Comparison of ENCODE assay signal across 1 cellular context in the genomic region with DNA sequence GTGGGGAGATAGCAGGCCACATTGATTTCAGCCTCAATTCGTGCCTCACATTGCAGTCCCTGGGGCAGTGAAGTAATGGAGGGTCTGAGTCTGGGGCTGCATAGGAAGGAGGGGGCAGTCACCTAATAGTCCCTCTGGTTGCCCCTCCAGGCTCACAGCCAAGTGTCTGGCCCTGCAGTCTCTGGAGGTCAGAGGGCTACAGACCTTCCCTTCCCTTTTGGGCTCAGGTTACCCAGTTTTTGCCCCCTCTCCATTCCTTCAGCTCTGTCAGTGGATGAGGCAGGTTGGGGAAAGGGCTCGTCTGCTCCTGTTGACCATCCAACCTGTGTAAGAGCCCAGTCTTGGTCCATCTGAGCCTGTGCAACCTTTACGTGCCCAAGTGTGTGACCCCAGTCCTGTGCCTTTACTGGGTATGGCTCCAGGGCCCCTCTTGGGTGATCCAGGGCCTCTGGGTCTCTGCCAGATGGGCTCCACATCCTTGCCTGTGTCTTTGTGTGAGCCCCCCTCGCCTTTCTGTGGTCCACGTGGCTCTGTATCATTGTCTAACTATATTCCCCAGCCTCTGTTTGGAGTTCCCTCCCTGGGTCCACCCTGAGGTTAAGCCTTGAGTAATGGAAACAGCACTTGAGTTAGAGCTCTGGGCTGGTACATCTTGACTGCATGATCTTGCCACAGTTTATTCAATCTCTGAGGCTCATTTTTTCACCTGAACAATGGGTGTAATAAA.
A peak's percentile ranks its signal among the peaks of the same experiment; 100 is the strongest.
TF ChIP-seq lines count a peak whose summit lies in the region.

No MANE protein-coding gene starts in this region.

TF ChIP-seq in HepG2, 621 proteins besides CTCF, POLR2A, EP300 and RAD21 (continues in another document):
- TF ChIP-seq, protein P1, sequence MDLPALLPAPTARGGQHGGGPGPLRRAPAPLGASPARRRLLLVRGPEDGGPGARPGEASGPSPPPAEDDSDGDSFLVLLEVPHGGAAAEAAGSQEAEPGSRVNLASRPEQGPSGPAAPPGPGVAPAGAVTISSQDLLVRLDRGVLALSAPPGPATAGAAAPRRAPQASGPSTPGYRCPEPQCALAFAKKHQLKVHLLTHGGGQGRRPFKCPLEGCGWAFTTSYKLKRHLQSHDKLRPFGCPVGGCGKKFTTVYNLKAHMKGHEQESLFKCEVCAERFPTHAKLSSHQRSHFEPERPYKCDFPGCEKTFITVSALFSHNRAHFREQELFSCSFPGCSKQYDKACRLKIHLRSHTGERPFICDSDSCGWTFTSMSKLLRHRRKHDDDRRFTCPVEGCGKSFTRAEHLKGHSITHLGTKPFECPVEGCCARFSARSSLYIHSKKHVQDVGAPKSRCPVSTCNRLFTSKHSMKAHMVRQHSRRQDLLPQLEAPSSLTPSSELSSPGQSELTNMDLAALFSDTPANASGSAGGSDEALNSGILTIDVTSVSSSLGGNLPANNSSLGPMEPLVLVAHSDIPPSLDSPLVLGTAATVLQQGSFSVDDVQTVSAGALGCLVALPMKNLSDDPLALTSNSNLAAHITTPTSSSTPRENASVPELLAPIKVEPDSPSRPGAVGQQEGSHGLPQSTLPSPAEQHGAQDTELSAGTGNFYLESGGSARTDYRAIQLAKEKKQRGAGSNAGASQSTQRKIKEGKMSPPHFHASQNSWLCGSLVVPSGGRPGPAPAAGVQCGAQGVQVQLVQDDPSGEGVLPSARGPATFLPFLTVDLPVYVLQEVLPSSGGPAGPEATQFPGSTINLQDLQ (CRISPR knock-in tag; IDR thresholded peaks at IDR 0.05) = 0 out of 2 replicates have a peak, but pooled peaks have one; percentile 1
- TF ChIP-seq YEATS4 (CRISPR knock-in tag; IDR thresholded peaks at IDR 0.05; ENCODE audit: borderline replicate concordance) (no peak), ASH2L (IDR thresholded peaks at IDR 0.05; ENCODE audit: insufficient read length, low read depth, low read length) (peak; percentile 18), TCF12 (IDR thresholded peaks at IDR 0.05) (no peak), TCF12 (CRISPR knock-in tag; IDR thresholded peaks at IDR 0.05) (peak; percentile 47; the same call in 1 of the 2 replicates), SRY (CRISPR knock-in tag; IDR thresholded peaks at IDR 0.05) (0 out of 2 replicates have a peak, but pooled peaks have one; percentile 58), ZNF556 (CRISPR knock-in tag; IDR thresholded peaks at IDR 0.05; ENCODE audit: borderline replicate concordance) (0 out of 2 replicates have a peak, but pooled peaks have one; percentile 60), MYC (CRISPR knock-in tag; IDR thresholded peaks at IDR 0.05; ENCODE audit: borderline replicate concordance) (peak; percentile 27; the same call in 1 of the 2 replicates), RBAK (CRISPR knock-in tag; IDR thresholded peaks at IDR 0.05) (no peak), JUN (CRISPR knock-in tag; IDR thresholded peaks at IDR 0.05) (peak; percentile 2; the same call in 1 of the 2 replicates), MEF2D (CRISPR knock-in tag; IDR thresholded peaks at IDR 0.05) (0 out of 2 replicates have a peak, but pooled peaks have one; percentile 48), ZNF629 (CRISPR knock-in tag; conservative IDR thresholded peaks at IDR 0.05) (peak; percentile 33; the same call in 1 of the 2 replicates), KAT7 (CRISPR knock-in tag; IDR thresholded peaks at IDR 0.05; ENCODE audit: borderline replicate concordance) (0 out of 2 replicates have a peak, but pooled peaks have one; percentile 46), SIX1 (CRISPR knock-in tag; IDR thresholded peaks at IDR 0.05; ENCODE audit: borderline replicate concordance) (0 out of 2 replicates have a peak, but pooled peaks have one; percentile 6), ZNF253 (CRISPR knock-in tag; IDR thresholded peaks at IDR 0.05; ENCODE audit: borderline replicate concordance) (0 out of 2 replicates have a peak, but pooled peaks have one; percentile 6), KLF15 (CRISPR knock-in tag; IDR thresholded peaks at IDR 0.05; ENCODE audit: borderline replicate concordance) (no peak), GATA4 (IDR thresholded peaks at IDR 0.05; ENCODE audit: borderline replicate concordance, low read depth) (0 out of 2 replicates have a peak, but pooled peaks have one; percentile 7), KLF12 (CRISPR knock-in tag; IDR thresholded peaks at IDR 0.05; ENCODE audit: borderline replicate concordance) (no peak), MTA1 (CRISPR knock-in tag; IDR thresholded peaks at IDR 0.05; ENCODE audit: borderline replicate concordance) (peak; percentile 78; the same call in 1 of the 2 replicates)
- TF ChIP-seq, protein P2, sequence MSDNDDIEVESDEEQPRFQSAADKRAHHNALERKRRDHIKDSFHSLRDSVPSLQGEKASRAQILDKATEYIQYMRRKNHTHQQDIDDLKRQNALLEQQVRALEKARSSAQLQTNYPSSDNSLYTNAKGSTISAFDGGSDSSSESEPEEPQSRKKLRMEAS (IDR thresholded peaks at IDR 0.05) = peak; percentile 29; the same call in 1 of the 2 replicates
- TF ChIP-seq, protein P3, sequence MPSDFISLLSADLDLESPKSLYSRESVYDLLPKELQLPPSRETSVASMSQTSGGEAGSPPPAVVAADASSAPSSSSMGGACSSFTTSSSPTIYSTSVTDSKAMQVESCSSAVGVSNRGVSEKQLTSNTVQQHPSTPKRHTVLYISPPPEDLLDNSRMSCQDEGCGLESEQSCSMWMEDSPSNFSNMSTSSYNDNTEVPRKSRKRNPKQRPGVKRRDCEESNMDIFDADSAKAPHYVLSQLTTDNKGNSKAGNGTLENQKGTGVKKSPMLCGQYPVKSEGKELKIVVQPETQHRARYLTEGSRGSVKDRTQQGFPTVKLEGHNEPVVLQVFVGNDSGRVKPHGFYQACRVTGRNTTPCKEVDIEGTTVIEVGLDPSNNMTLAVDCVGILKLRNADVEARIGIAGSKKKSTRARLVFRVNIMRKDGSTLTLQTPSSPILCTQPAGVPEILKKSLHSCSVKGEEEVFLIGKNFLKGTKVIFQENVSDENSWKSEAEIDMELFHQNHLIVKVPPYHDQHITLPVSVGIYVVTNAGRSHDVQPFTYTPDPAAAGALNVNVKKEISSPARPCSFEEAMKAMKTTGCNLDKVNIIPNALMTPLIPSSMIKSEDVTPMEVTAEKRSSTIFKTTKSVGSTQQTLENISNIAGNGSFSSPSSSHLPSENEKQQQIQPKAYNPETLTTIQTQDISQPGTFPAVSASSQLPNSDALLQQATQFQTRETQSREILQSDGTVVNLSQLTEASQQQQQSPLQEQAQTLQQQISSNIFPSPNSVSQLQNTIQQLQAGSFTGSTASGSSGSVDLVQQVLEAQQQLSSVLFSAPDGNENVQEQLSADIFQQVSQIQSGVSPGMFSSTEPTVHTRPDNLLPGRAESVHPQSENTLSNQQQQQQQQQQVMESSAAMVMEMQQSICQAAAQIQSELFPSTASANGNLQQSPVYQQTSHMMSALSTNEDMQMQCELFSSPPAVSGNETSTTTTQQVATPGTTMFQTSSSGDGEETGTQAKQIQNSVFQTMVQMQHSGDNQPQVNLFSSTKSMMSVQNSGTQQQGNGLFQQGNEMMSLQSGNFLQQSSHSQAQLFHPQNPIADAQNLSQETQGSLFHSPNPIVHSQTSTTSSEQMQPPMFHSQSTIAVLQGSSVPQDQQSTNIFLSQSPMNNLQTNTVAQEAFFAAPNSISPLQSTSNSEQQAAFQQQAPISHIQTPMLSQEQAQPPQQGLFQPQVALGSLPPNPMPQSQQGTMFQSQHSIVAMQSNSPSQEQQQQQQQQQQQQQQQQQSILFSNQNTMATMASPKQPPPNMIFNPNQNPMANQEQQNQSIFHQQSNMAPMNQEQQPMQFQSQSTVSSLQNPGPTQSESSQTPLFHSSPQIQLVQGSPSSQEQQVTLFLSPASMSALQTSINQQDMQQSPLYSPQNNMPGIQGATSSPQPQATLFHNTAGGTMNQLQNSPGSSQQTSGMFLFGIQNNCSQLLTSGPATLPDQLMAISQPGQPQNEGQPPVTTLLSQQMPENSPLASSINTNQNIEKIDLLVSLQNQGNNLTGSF (CRISPR knock-in tag; IDR thresholded peaks at IDR 0.05) = no peak
- TF ChIP-seq, protein P4, sequence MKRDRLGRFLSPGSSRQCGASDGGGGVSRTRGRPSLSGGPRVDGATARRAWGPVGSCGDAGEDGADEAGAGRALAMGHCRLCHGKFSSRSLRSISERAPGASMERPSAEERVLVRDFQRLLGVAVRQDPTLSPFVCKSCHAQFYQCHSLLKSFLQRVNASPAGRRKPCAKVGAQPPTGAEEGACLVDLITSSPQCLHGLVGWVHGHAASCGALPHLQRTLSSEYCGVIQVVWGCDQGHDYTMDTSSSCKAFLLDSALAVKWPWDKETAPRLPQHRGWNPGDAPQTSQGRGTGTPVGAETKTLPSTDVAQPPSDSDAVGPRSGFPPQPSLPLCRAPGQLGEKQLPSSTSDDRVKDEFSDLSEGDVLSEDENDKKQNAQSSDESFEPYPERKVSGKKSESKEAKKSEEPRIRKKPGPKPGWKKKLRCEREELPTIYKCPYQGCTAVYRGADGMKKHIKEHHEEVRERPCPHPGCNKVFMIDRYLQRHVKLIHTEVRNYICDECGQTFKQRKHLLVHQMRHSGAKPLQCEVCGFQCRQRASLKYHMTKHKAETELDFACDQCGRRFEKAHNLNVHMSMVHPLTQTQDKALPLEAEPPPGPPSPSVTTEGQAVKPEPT (CRISPR knock-in tag; IDR thresholded peaks at IDR 0.05; ENCODE audit: low read depth) = 0 out of 2 replicates have a peak, but pooled peaks have one; percentile 1
- TF ChIP-seq, protein P5, sequence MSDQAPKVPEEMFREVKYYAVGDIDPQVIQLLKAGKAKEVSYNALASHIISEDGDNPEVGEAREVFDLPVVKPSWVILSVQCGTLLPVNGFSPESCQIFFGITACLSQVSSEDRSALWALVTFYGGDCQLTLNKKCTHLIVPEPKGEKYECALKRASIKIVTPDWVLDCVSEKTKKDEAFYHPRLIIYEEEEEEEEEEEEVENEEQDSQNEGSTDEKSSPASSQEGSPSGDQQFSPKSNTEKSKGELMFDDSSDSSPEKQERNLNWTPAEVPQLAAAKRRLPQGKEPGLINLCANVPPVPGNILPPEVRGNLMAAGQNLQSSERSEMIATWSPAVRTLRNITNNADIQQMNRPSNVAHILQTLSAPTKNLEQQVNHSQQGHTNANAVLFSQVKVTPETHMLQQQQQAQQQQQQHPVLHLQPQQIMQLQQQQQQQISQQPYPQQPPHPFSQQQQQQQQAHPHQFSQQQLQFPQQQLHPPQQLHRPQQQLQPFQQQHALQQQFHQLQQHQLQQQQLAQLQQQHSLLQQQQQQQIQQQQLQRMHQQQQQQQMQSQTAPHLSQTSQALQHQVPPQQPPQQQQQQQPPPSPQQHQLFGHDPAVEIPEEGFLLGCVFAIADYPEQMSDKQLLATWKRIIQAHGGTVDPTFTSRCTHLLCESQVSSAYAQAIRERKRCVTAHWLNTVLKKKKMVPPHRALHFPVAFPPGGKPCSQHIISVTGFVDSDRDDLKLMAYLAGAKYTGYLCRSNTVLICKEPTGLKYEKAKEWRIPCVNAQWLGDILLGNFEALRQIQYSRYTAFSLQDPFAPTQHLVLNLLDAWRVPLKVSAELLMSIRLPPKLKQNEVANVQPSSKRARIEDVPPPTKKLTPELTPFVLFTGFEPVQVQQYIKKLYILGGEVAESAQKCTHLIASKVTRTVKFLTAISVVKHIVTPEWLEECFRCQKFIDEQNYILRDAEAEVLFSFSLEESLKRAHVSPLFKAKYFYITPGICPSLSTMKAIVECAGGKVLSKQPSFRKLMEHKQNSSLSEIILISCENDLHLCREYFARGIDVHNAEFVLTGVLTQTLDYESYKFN (CRISPR knock-in tag; conservative IDR thresholded peaks at IDR 0.05) = 0 out of 2 replicates have a peak, but pooled peaks have one; percentile 42
- TF ChIP-seq, protein P6, sequence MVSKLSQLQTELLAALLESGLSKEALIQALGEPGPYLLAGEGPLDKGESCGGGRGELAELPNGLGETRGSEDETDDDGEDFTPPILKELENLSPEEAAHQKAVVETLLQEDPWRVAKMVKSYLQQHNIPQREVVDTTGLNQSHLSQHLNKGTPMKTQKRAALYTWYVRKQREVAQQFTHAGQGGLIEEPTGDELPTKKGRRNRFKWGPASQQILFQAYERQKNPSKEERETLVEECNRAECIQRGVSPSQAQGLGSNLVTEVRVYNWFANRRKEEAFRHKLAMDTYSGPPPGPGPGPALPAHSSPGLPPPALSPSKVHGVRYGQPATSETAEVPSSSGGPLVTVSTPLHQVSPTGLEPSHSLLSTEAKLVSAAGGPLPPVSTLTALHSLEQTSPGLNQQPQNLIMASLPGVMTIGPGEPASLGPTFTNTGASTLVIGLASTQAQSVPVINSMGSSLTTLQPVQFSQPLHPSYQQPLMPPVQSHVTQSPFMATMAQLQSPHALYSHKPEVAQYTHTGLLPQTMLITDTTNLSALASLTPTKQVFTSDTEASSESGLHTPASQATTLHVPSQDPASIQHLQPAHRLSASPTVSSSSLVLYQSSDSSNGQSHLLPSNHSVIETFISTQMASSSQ (IDR thresholded peaks at IDR 0.05; ENCODE audit: low read depth) = no peak
- TF ChIP-seq, protein P6 (CRISPR knock-in tag; IDR thresholded peaks at IDR 0.05; ENCODE audit: borderline replicate concordance) = 0 out of 2 replicates have a peak, but pooled peaks have one; percentile 12
- TF ChIP-seq, protein P7, sequence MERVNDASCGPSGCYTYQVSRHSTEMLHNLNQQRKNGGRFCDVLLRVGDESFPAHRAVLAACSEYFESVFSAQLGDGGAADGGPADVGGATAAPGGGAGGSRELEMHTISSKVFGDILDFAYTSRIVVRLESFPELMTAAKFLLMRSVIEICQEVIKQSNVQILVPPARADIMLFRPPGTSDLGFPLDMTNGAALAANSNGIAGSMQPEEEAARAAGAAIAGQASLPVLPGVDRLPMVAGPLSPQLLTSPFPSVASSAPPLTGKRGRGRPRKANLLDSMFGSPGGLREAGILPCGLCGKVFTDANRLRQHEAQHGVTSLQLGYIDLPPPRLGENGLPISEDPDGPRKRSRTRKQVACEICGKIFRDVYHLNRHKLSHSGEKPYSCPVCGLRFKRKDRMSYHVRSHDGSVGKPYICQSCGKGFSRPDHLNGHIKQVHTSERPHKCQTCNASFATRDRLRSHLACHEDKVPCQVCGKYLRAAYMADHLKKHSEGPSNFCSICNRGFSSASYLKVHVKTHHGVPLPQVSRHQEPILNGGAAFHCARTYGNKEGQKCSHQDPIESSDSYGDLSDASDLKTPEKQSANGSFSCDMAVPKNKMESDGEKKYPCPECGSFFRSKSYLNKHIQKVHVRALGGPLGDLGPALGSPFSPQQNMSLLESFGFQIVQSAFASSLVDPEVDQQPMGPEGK (CRISPR knock-in tag; IDR thresholded peaks at IDR 0.05) = 0 out of 2 replicates have a peak, but pooled peaks have one; percentile 25
